ENCODE assay signal across 17 cellular contexts in the genomic region with DNA sequence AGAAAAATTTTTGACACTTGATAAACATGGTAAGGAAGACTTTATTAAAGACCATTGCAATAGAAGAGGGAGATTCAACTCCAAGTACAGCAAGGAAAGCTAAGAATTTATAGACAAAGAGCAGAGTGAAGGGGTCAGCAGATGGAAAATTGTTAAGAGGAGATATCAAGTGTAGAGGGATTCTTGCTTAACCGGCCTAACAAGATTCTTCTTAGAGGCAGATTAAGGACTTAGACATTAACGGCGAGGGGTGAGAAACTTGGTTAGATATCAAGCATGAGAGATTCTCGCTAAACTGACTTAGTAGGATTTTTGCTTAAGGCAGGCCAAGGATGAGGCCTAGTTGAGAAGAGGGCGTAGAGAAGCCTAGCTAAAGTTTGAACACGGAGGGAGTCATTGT.
DNase-seq lines count a peak whose midpoint lies in the region; ATAC-seq, FAIRE-seq and TF ChIP-seq lines count a peak whose summit lies in the region.
"Had no signal": no experiment of that assay in that cellular context is flagged by ENCODE, and none has a peak within 500 bp of the region (broad histone marks: within the 10 kb centered on the region; RNA-seq: fewer than 3 reads in every experiment).

No MANE protein-coding gene starts in this region.

- no peak overlapping the region for H4K8ac ChIP-seq in H1 (ENCODE audit: extremely low read depth, insufficient read depth, low read length)

- H3K4me1 ChIP-seq in H1 (replicated peaks in 1 of 4; ENCODE audit: control insufficient read depth in 3 of 4, insufficient read depth in 4 of 4, low read length in 3 of 4), result no peaks in the 10 kb centered on the region
- H3K4me1 ChIP-seq: HAP-1 had no signal

- no peak overlapping the region for H2AFZ ChIP-seq in H1 (ENCODE audit: low read length)

- no peak overlapping the region for H2AK5ac ChIP-seq in H1 (ENCODE audit: low read depth, low read length)

- TF ChIP-seq POLR2A in H1 (IDR thresholded peaks at IDR 0.05; ENCODE audit: control extremely low read depth in 1 of 2, low read depth in 2 of 2, low read length in 2 of 2), result no peak

- CTCF ChIA-PET in H1 (lab: Charles Lee; ENCODE audit: partially characterized antibody), result interaction anchor here (0.6 kb wide), 1 partner anchor 185 kb away, joined by 3 read pairs; no protein-coding TSS in a partner anchor

- peak; percentile 70 for FAIRE-seq in D721Med (lab: Jason Lieb, UNC)
- peak; percentile 58 for FAIRE-seq in H1 (lab: Jason Lieb, UNC)

- peaks cover 6% of the 10 kb centered on the region for H3K36me3 Mint-ChIP-seq in mesothelial cell of epicardium

- 84% methylated on average over 6 of the region's 6 CpGs; no CpG with 5 or more reads in 1 of the 2 experiments for WGBS in H1 (ENCODE audit: extremely low coverage in 1 of 2, insufficient coverage in 1 of 2, insufficient read length in 1 of 2, insufficient replicate concordance in 2 of 2, low coverage in 1 of 2, low lambda C conversion rate in 2 of 2, missing lambda C conversion rate in 1 of 2), 2 experiments

- H3K23ac ChIP-seq in H1 (ENCODE audit: insufficient read length), result no peak overlapping the region

- H2BK12ac ChIP-seq in H1 (ENCODE audit: low read depth, low read length), result no peak overlapping the region

- H3K79me1 ChIP-seq in H1 (ENCODE audit: low read depth, low read length), result no peaks in the 10 kb centered on the region

- no peak overlapping the region for H3K27ac ChIP-seq in H1 (ENCODE audit: low read depth, low read length)

- no peaks in the 10 kb centered on the region for H3K27me3 Mint-ChIP-seq in mesothelial cell of epicardium (ENCODE audit: low read depth)
- H3K27me3 Mint-ChIP-seq: B cell; CD4-positive, alpha-beta T cell had no signal

- no peaks in the 10 kb centered on the region for H3K79me2 ChIP-seq in H1 (ENCODE audit: control insufficient read depth in 1 of 2, insufficient read depth in 2 of 2, low read length in 2 of 2)

- H2BK120ac ChIP-seq in H1 (replicated peaks; ENCODE audit: low read depth, low read length), result no peak overlapping the region

- no peak overlapping the region for H3K14ac ChIP-seq in H1 (ENCODE audit: insufficient read length)

- H3K56ac ChIP-seq in H1 (replicated peaks; ENCODE audit: insufficient read length, low read depth, low read length), result no peak overlapping the region

- no peak overlapping the region for H2BK20ac ChIP-seq in H1 (ENCODE audit: low read length)

- H3K4me1 Mint-ChIP-seq in mesothelial cell of epicardium, result peaks cover 51% of the 10 kb centered on the region
- H3K4me1 Mint-ChIP-seq: B cell had no signal

- TF ChIP-seq CTCF in D721Med (IDR thresholded peaks at IDR 0.05; ENCODE audit: insufficient read depth, missing control alignments) (no peak), H1 (IDR thresholded peaks at IDR 0.05; ENCODE audit: control extremely low read depth in 1 of 3, insufficient read depth in 1 of 3, low read depth in 1 of 3, low read length in 3 of 3) (no peak), mesothelial cell of epicardium (IDR thresholded peaks at IDR 0.05; ENCODE audit: unreplicated experiment) (no peak)

- peak overlapping the region; percentile 94 for H3K27ac Mint-ChIP-seq in mesothelial cell of epicardium
- H3K27ac Mint-ChIP-seq: B cell; CD4-positive, alpha-beta T cell had no signal

- no peak overlapping the region for H2BK5ac ChIP-seq in H1 (ENCODE audit: low read depth, low read length)

- no peak overlapping the region for H2BK15ac ChIP-seq in H1 (ENCODE audit: low read length)

- no peaks in the 10 kb centered on the region for H3K36me3 ChIP-seq in H1 (ENCODE audit: control insufficient read depth in 2 of 4, insufficient read depth in 4 of 4, low read length in 3 of 4)
- H3K36me3 ChIP-seq: HAP-1 had no signal

- no peak overlapping the region for H4K5ac ChIP-seq in H1 (ENCODE audit: insufficient read length, low read depth, low read length)

- no peak overlapping the region for H3K4me2 ChIP-seq in H1 (ENCODE audit: insufficient read depth in 1 of 2, low read depth in 2 of 2, low read length in 2 of 2)

- no peak for ATAC-seq in GM18868 (IDR thresholded peaks at IDR 0.05; ENCODE audit: unreplicated experiment)
- ATAC-seq in GM19023 (IDR thresholded peaks at IDR 0.05; ENCODE audit: unreplicated experiment), result no peak

- H3K18ac ChIP-seq in H1 (ENCODE audit: extremely low read depth, low read length), result no peak overlapping the region

- DNase-seq in D721Med (ENCODE audit: insufficient read length, low spot score) (no peak), NCI-H82 (lab: John Stamatoyannopoulos, UW) (peak; percentile 93), H1 (ENCODE audit: low read depth in 1 of 2, low spot score in 2 of 2) (no peak), mesothelial cell of epicardium (ENCODE audit: low spot score in 2 of 2, unreplicated experiment in 2 of 2) (no peak), NCI-H2029 (lab: John Stamatoyannopoulos, UW) (no peak), HCEC 1CT (no peak)
- DNase-seq: C1 segment of cervical spinal cord; CD4-positive, alpha-beta T cell; DMS153; GF-D8; GOT3; IMR-90; KG1 had no signal

- no peaks in the 10 kb centered on the region for H3K9me3 ChIP-seq in H1 (ENCODE audit: insufficient read depth in 2 of 2, low read depth in 1 of 2, low read length in 1 of 2)
- H3K9me3 ChIP-seq: HAP-1 had no signal

- H3K23me2 ChIP-seq in H1 (ENCODE audit: low read depth, low read length), result no peaks in the 10 kb centered on the region

- H3K9me3 Mint-ChIP-seq in mesothelial cell of epicardium, result no peaks in the 10 kb centered on the region
- H3K9me3 Mint-ChIP-seq: CD4-positive, alpha-beta T cell had no signal

- no peak overlapping the region for H4K91ac ChIP-seq in H1 (replicated peaks; ENCODE audit: insufficient read length, low read length)

- no peak overlapping the region for H3K4ac ChIP-seq in H1 (replicated peaks; ENCODE audit: insufficient read length, low read depth, low read length)

- H4K20me1 ChIP-seq in H1 (replicated peaks in 1 of 2; ENCODE audit: control insufficient read depth in 1 of 2, insufficient read depth in 2 of 2, low read length in 2 of 2), result no peaks in the 10 kb centered on the region

- H3K27me3 ChIP-seq in H1 (replicated peaks in 1 of 4; ENCODE audit: control insufficient read depth in 3 of 4, extremely low read depth in 1 of 4, insufficient read depth in 3 of 4, low read length in 3 of 4), result peaks cover 0 to 1% (median 0%) of the 10 kb centered on the region in 4 experiments; a peak in 1 of 7 replicates

- no peak overlapping the region for H3K4me3 Mint-ChIP-seq in mesothelial cell of epicardium
- H3K4me3 Mint-ChIP-seq: B cell; CD4-positive, alpha-beta T cell had no signal

- POLR2A ChIA-PET in H1 (lab: Charles Lee; ENCODE audit: partially characterized antibody), result no interaction called here

- H3K4me3 ChIP-seq in H1 (ENCODE audit: extremely low read depth in 1 of 4, insufficient read depth in 2 of 4, low read depth in 3 of 4, low read length in 4 of 4), result no peak overlapping the region
- H3K4me3 ChIP-seq: HAP-1 had no signal

- no peak overlapping the region for H3K9ac ChIP-seq in H1 (replicated peaks in 1 of 4; ENCODE audit: extremely low read depth in 1 of 4, low read depth in 3 of 4, low read length in 3 of 4)

- TF ChIP-seq RAD21 in H1 (IDR thresholded peaks at IDR 0.05 in 1 of 2, conservative IDR thresholded peaks at IDR 0.05 in 1 of 2; ENCODE audit: low read depth in 2 of 2, low read length in 2 of 2), result no peak

- TF ChIP-seq EP300 in H1 (IDR thresholded peaks at IDR 0.05; ENCODE audit: borderline replicate concordance in 1 of 2, low read depth in 2 of 2, low read length in 2 of 2), result no peak

TF ChIP-seq in H1, 55 proteins besides CTCF, POLR2A, EP300 and RAD21:
- no peak for TF ChIP-seq SUZ12 (IDR thresholded peaks at IDR 0.05; ENCODE audit: low read length)
- TF ChIP-seq, protein P1, sequence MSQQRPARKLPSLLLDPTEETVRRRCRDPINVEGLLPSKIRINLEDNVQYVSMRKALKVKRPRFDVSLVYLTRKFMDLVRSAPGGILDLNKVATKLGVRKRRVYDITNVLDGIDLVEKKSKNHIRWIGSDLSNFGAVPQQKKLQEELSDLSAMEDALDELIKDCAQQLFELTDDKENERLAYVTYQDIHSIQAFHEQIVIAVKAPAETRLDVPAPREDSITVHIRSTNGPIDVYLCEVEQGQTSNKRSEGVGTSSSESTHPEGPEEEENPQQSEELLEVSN (IDR thresholded peaks at IDR 0.05), result no peak
- no peak for TF ChIP-seq SIX5 (IDR thresholded peaks at IDR 0.05; ENCODE audit: low read depth, low read length)
- TF ChIP-seq BACH1 (IDR thresholded peaks at IDR 0.05; ENCODE audit: low read length), result no peak
- TF ChIP-seq TCF12 (IDR thresholded peaks at IDR 0.05; ENCODE audit: low read depth, low read length), result no peak
- no peak for TF ChIP-seq SP4 (IDR thresholded peaks at IDR 0.05; ENCODE audit: low read length)
- no peak for TF ChIP-seq SAP30 (IDR thresholded peaks at IDR 0.05; ENCODE audit: insufficient read depth, insufficient replicate concordance, low read length)
TF ChIP-seq in H1: peak in this region for 0.
